Comparison of ENCODE assay signal across 8 cellular contexts in genomic region chr2:221969087-221969829, GRCh38.
DNase-seq lines count a peak whose midpoint lies in the region; ATAC-seq, FAIRE-seq and TF ChIP-seq lines count a peak whose summit lies in the region.

No MANE protein-coding gene starts in this region.

- H3K4me3 ChIP-seq in A549, result no peak overlapping the region
- H3K4me3 ChIP-seq in GM12865 (ENCODE audit: low read depth, low read length), result no peak overlapping the region
- no peak overlapping the region for H3K4me3 ChIP-seq in NT2/D1 (ENCODE audit: insufficient read length, low read depth)

- H3K4me1 Mint-ChIP-seq in endothelial cell (ENCODE audit: unreplicated experiment), result no peaks in the 10 kb centered on the region
- H3K4me1 Mint-ChIP-seq in nephron progenitor cell, result peaks cover 23% of the 10 kb centered on the region
- no peaks in the 10 kb centered on the region for H3K4me1 Mint-ChIP-seq in CD14-positive monocyte

- 8% methylated on average over 7 of the region's 7 CpGs for WGBS in A549 (ENCODE audit: missing lambda C conversion rate)

- POLR2A ChIA-PET in A549 (lab: Yijun Ruan, JAX), result no interaction called here

- H3K27ac Mint-ChIP-seq in endothelial cell (ENCODE audit: unreplicated experiment) (no peak overlapping the region), nephron progenitor cell (no peak overlapping the region), CD14-positive monocyte (no peak overlapping the region)

- H3K9me3 Mint-ChIP-seq in endothelial cell (ENCODE audit: unreplicated experiment) (no peaks in the 10 kb centered on the region), nephron progenitor cell (no peaks in the 10 kb centered on the region), CD14-positive monocyte (peaks cover 0 to 3% (median 0%) of the 10 kb centered on the region in 7 donors)

- no peak overlapping the region for H3K4me2 ChIP-seq in A549

- no peak for TF ChIP-seq POLR2A in A549 (IDR thresholded peaks at IDR 0.05; ENCODE audit: low read length)

- no peak overlapping the region for H3K9ac ChIP-seq in NT2/D1 (ENCODE audit: insufficient read length, low read depth)

- no peaks in the 10 kb centered on the region for H3K36me3 ChIP-seq in NT2/D1 (ENCODE audit: insufficient read depth, insufficient read length, low read length)

- CTCF ChIA-PET in A549 (lab: Yijun Ruan, JAX), result interaction anchor here (0.9 to 1.0 kb wide), 2 partner anchors 8 to 396 kb away, joined by 3 to 4 read pairs; no protein-coding TSS in a partner anchor

- intact Hi-C loops in CD14-positive monocyte (cut with micrococcal nuclease), result no loop called here

- TF ChIP-seq CTCF in A549 (IDR thresholded peaks at IDR 0.05) (peak; percentile 81), GM12865 (IDR thresholded peaks at IDR 0.05; ENCODE audit: insufficient read depth, low read depth, low read length, missing control alignments) (peak; percentile 53), endothelial cell (IDR thresholded peaks at IDR 0.05; ENCODE audit: unreplicated experiment) (peak; percentile 52), nephron progenitor cell (IDR thresholded peaks at IDR 0.05) (peak; percentile 79), CD14-positive monocyte (IDR thresholded peaks at IDR 0.05) (no peak)

- no peaks in the 10 kb centered on the region for H3K36me3 Mint-ChIP-seq in endothelial cell (ENCODE audit: low read depth, unreplicated experiment)
- H3K36me3 Mint-ChIP-seq in nephron progenitor cell (ENCODE audit: low read depth), result no peaks in the 10 kb centered on the region
- no peaks in the 10 kb centered on the region for H3K36me3 Mint-ChIP-seq in CD14-positive monocyte

- no peaks in the 10 kb centered on the region for H3K4me1 ChIP-seq in A549
- no peaks in the 10 kb centered on the region for H3K4me1 ChIP-seq in NT2/D1 (ENCODE audit: insufficient read depth, insufficient read length)

- no peak overlapping the region for H3K27ac ChIP-seq in A549

- H3K27me3 ChIP-seq in NT2/D1 (ENCODE audit: insufficient read depth, insufficient read length), result no peaks in the 10 kb centered on the region

- H3K27me3 Mint-ChIP-seq in endothelial cell (ENCODE audit: unreplicated experiment) (no peaks in the 10 kb centered on the region), nephron progenitor cell (ENCODE audit: low read depth, poor library complexity) (no peaks in the 10 kb centered on the region), CD14-positive monocyte (ENCODE audit: low read depth in 3 of 3) (peaks cover 0 to 4% (median 0%) of the 10 kb centered on the region in 3 donors)

- H3K4me3 Mint-ChIP-seq in endothelial cell (ENCODE audit: unreplicated experiment) (no peak overlapping the region), nephron progenitor cell (no peak overlapping the region), CD14-positive monocyte (no peak overlapping the region)

- peak; percentile 85 to 90; a peak in 4 of 6 replicates for ATAC-seq in A549
- ATAC-seq in HG03354 (IDR thresholded peaks at IDR 0.05; ENCODE audit: poor library complexity, severe bottlenecking, unreplicated experiment), result peak; percentile 76
- no peak for ATAC-seq in HG02763 (IDR thresholded peaks at IDR 0.05; ENCODE audit: unreplicated experiment)

- no peak for TF ChIP-seq EP300 in A549 (IDR thresholded peaks at IDR 0.05)

- DNase-seq in A549 (ENCODE audit: low read depth in 1 of 2, low spot score in 1 of 2), result peak; percentile 36 to 37
- DNase-seq in GM12865 (ENCODE audit: low read depth), result peak; percentile 41
- peak; percentile 16 for DNase-seq in NT2/D1 (ENCODE audit: low read depth, low spot score)
- peak; percentile 46 for DNase-seq in endothelial cell (ENCODE audit: low spot score)
- peak; percentile 25 for DNase-seq in nephron progenitor cell
- DNase-seq in CD14-positive monocyte (ENCODE audit: low spot score), result no peak

- no peak for FAIRE-seq in A549 (lab: Jason Lieb, UNC)

- H3K9me3 ChIP-seq in A549 (no peaks in the 10 kb centered on the region), NT2/D1 (ENCODE audit: insufficient read depth, low read length) (no peaks in the 10 kb centered on the region; the same call in 1 of the 2 replicates)

- peak; percentile 79 to 83 for TF ChIP-seq RAD21 in A549 (conservative IDR thresholded peaks at IDR 0.05 in 1 of 2, IDR thresholded peaks at IDR 0.05 in 1 of 2)

TF ChIP-seq in A549, 52 proteins besides CTCF, POLR2A, EP300 and RAD21:
- peak; percentile 74 for TF ChIP-seq SMC3 (IDR thresholded peaks at IDR 0.05)
- TF ChIP-seq BHLHE40 (IDR thresholded peaks at IDR 0.05; ENCODE audit: low read depth, low read length), result no peak
- no peak for TF ChIP-seq EHMT2 (IDR thresholded peaks at IDR 0.05; ENCODE audit: low read depth)
- TF ChIP-seq MAX (IDR thresholded peaks at IDR 0.05), result no peak
